ENCODE assay signal across 8 cellular contexts in genomic region chr17:7572588-7573323, GRCh38. TPM values are rescaled to one million over a fixed set of nuclear protein-coding genes. Genes with fewer than 3 reads are reported as not detected.
DNase-seq lines count a peak whose midpoint lies in the region; ATAC-seq and TF ChIP-seq lines count a peak whose summit lies in the region.

No MANE protein-coding gene starts in this region.

- H3K9me3 ChIP-seq in prostate gland: no peaks in the 10 kb centered on the region

- H3K9me3 Mint-ChIP-seq in T-helper 2 cell treated with Interferon-gamma antibody and Interleukin-4, amounts not matched to agents 5 μg/mL and 100 μg/mL, for 36 hours: no peaks in the 10 kb centered on the region

- H3K36me3 ChIP-seq in prostate gland: peaks cover 22 to 42% of the 10 kb centered on the region in 2 donors

- WGBS in prostate gland: under 1% methylated on average over 52 of the region's 73 CpGs

- H3K4me3 Mint-ChIP-seq in T-helper 2 cell treated with Interferon-gamma antibody and Interleukin-4, amounts not matched to agents 5 μg/mL and 100 μg/mL, for 36 hours: peak overlapping the region; percentile 92

- H3K4me3 ChIP-seq in GM12864 (ENCODE audit: low read depth, low read length) (peak overlapping the region; percentile 96), prostate gland (peak overlapping the region; percentile 99 to 100)

- intact Hi-C loops in left ventricle myocardium superior (cut with micrococcal nuclease): no loop called here
- intact Hi-C loops in prostate gland (cut with DNase I): loop anchor here (5.0 kb wide), 1 partner anchor 115 kb away; the partner anchor contains the start of genes TP53 and WRAP53

- H3K27ac ChIP-seq in angular gyrus (ENCODE audit: low read depth, low read length) (peak overlapping the region; percentile 97), prostate gland (peak overlapping the region; percentile 98)

- peaks cover 4% of the 10 kb centered on the region for H3K27me3 Mint-ChIP-seq in T-helper 2 cell treated with Interferon-gamma antibody and Interleukin-4, amounts not matched to agents 5 μg/mL and 100 μg/mL, for 36 hours (ENCODE audit: low read depth)

- no peak for TF ChIP-seq CTCF in GM12864 (IDR thresholded peaks at IDR 0.05; ENCODE audit: low read depth, low read length, missing control alignments)
- TF ChIP-seq CTCF in prostate gland (IDR thresholded peaks at IDR 0.05): peak in 1 of 4 experiments; percentile 62

- ATAC-seq in HG02840 (IDR thresholded peaks at IDR 0.05; ENCODE audit: low FRiP score, unreplicated experiment): peak; percentile 88
- peak; percentile 93 for ATAC-seq in left ventricle myocardium superior
- ATAC-seq in GM18867 (IDR thresholded peaks at IDR 0.05; ENCODE audit: unreplicated experiment): no peak

- H3K27ac Mint-ChIP-seq in T-helper 2 cell treated with Interferon-gamma antibody and Interleukin-4, amounts not matched to agents 5 μg/mL and 100 μg/mL, for 36 hours: peak overlapping the region; percentile 99

- DNase-seq in GM12864 (ENCODE audit: low read depth) (peak; percentile 98), NCI-H1694 treated with DMSO at 0.1 percent for 48 hours (lab: John Stamatoyannopoulos, UW) (peak; percentile 98), left ventricle myocardium superior (peak; percentile 99), prostate gland (ENCODE audit: low spot score) (peak; percentile 100)
- peak; percentile 99 for DNase-seq in T-helper 2 cell treated with Interferon-gamma antibody and Interleukin-4, amounts not matched to agents 5 μg/mL and 100 μg/mL, for 36 hours (ENCODE audit: low spot score)

- no peaks in the 10 kb centered on the region for H3K27me3 ChIP-seq in prostate gland (replicated peaks; ENCODE audit: insufficient read depth)

- H3K4me1 Mint-ChIP-seq in T-helper 2 cell treated with Interferon-gamma antibody and Interleukin-4, amounts not matched to agents 5 μg/mL and 100 μg/mL, for 36 hours (ENCODE audit: low read depth): peaks cover 38% of the 10 kb centered on the region

- no peaks in the 10 kb centered on the region for H3K4me1 ChIP-seq in prostate gland (replicated peaks)

- peaks cover 76% of the 10 kb centered on the region for H3K36me3 Mint-ChIP-seq in T-helper 2 cell treated with Interferon-gamma antibody and Interleukin-4, amounts not matched to agents 5 μg/mL and 100 μg/mL, for 36 hours (ENCODE audit: low read depth)

- peak; percentile 98 for TF ChIP-seq POLR2A in prostate gland (IDR thresholded peaks at IDR 0.05)

RNA-seq across cellular contexts. Expression of gene CD68, which starts 6.7 kb away (rescaled TPM):
- total RNA-seq in left ventricle myocardium superior (26.6 TPM), prostate gland (10 to 100 TPM; 12.3 to 17.3 TPM)

RNA-seq across cellular contexts. Expression of gene MPDU1, which starts 10.9 kb away (rescaled TPM):
- total RNA-seq in left ventricle myocardium superior (28.0 TPM), prostate gland (100 to 1,000 TPM; 101 to 239 TPM)

RNA-seq across cellular contexts. Expression of gene SENP3, which starts 11.0 kb away (rescaled TPM):
- 32.8 TPM for total RNA-seq in left ventricle myocardium superior
- 10 to 100 TPM; 39.6 to 65.7 TPM for total RNA-seq in prostate gland

RNA-seq across cellular contexts. Expression of gene TNFSF13, which starts 14.2 kb away (rescaled TPM):
- total RNA-seq in left ventricle myocardium superior (8.5 TPM), prostate gland (10 to 100 TPM; 20.4 to 21.1 TPM)

RNA-seq across cellular contexts. Expression of gene SOX15, which starts 17.1 kb away (rescaled TPM):
- total RNA-seq in left ventricle myocardium superior: 1.2 TPM
- 10 to 100 TPM in 1 of 2 donors, 1 to 10 TPM in 1; 6.3 to 15.0 TPM for total RNA-seq in prostate gland
